In the genomic region with DNA sequence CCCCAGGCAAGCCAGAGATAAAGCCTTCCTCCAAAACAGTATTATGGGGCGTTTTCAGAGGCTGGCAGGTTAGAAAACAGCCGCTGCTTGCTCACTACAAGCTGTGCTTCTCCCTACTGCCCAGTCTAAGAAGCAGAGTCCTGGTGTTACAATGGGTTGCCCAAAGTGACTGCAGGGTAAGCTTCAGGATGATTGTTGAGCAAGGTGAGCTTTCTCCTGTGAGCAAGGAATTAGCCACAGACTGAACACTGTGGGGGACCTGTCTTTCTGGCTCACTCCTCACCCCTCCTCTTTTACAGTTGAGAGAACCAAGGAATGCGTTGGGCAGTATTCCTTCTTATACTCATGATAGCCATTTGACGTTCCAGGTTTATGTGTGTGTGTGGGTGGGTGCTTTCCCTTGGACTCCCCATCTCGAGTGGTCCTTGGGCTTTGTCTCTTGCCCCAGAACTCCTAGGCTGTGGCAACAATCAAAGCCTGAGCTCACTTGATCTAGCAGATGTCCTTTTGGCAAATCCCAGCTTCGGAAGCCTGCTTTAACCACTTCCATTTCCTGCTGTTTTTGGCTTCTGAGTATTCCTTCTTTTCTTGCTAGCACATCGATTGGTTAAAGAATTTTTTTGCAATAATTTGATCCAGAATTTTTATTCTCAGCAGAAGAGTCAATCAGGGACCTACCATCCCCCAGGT, we compare ENCODE assay signal across 1 cellular context.
A peak's percentile ranks its signal among the peaks of the same experiment; 100 is the strongest.
TF ChIP-seq lines count a peak whose summit lies in the region.

No MANE protein-coding gene starts in this region.

TF ChIP-seq in neural cell, 6 proteins besides CTCF, POLR2A, EP300 and RAD21:
- TF ChIP-seq SMC3 (conservative IDR thresholded peaks at IDR 0.05; ENCODE audit: poor library complexity) (no peak), MXI1 (conservative IDR thresholded peaks at IDR 0.05; ENCODE audit: poor library complexity, severe bottlenecking) (no peak), TAF1 (IDR thresholded peaks at IDR 0.05; ENCODE audit: low read depth) (no peak), POLR2AphosphoS5 (IDR thresholded peaks at IDR 0.05) (peak; percentile 6), EZH2 (IDR thresholded peaks at IDR 0.05; ENCODE audit: borderline replicate concordance, insufficient read depth, low read length, poor library complexity, severe bottlenecking) (no peak)
- TF ChIP-seq, protein P1, sequence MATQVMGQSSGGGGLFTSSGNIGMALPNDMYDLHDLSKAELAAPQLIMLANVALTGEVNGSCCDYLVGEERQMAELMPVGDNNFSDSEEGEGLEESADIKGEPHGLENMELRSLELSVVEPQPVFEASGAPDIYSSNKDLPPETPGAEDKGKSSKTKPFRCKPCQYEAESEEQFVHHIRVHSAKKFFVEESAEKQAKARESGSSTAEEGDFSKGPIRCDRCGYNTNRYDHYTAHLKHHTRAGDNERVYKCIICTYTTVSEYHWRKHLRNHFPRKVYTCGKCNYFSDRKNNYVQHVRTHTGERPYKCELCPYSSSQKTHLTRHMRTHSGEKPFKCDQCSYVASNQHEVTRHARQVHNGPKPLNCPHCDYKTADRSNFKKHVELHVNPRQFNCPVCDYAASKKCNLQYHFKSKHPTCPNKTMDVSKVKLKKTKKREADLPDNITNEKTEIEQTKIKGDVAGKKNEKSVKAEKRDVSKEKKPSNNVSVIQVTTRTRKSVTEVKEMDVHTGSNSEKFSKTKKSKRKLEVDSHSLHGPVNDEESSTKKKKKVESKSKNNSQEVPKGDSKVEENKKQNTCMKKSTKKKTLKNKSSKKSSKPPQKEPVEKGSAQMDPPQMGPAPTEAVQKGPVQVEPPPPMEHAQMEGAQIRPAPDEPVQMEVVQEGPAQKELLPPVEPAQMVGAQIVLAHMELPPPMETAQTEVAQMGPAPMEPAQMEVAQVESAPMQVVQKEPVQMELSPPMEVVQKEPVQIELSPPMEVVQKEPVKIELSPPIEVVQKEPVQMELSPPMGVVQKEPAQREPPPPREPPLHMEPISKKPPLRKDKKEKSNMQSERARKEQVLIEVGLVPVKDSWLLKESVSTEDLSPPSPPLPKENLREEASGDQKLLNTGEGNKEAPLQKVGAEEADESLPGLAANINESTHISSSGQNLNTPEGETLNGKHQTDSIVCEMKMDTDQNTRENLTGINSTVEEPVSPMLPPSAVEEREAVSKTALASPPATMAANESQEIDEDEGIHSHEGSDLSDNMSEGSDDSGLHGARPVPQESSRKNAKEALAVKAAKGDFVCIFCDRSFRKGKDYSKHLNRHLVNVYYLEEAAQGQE (IDR thresholded peaks at IDR 0.05; ENCODE audit: borderline replicate concordance), result no peak
